ENCODE assay signal across 8 cellular contexts in the genomic region with DNA sequence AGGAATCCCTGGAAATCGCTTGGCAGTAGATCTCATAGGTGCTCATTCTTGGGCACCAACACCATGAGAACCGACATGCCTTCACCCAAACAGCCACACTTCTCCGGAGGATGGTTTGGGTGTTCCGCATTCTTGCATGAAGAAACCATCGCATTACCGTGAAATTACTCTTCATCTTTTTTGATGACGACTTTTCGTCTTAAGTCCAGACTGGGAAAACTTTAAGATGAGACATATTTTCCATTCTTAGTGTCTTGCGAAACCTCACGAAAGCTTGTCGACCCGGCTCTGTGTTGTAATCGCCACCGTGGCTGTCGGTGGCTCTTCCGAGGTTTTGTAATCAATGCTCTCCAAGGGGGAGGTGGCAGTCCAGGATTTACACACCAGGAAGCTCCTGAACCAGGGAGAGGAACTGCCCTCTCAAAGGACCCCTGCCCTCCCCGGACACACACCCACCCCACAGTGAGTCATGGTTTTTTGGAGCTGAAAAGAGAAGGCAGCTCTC. TPM values are rescaled to one million over a fixed set of nuclear protein-coding genes. Genes with fewer than 3 reads are reported as not detected.
DNase-seq lines count a peak whose midpoint lies in the region; ATAC-seq, FAIRE-seq and TF ChIP-seq lines count a peak whose summit lies in the region.

No MANE protein-coding gene starts in this region.

- TF ChIP-seq RAD21 in K562 (CRISPR knock-in tag; conservative IDR thresholded peaks at IDR 0.05 in 1 of 2, IDR thresholded peaks at IDR 0.05 in 1 of 2), result no peak

- no TSS peak for BruUV-seq in K562 (replicated peaks; lab: Mats Ljungman, UMichigan)

- H3K9ac ChIP-seq in BLaER1 treated with 17β-estradiol and CSF1 and Interleukin-3, amounts not matched to agents 10 nM and 100 nM, result peak overlapping the region in 10 of 11 experiments; percentile 83 to 97 (median 91); a peak in 20 of 22 replicates
- H3K9ac ChIP-seq in Loucy (ENCODE audit: low read depth, low read length, poor library complexity, severe bottlenecking) (no peak overlapping the region), K562 (ENCODE audit: insufficient read depth in 1 of 2, low read depth in 2 of 2, low read length in 2 of 2) (peak overlapping the region; percentile 66 to 81; a peak in 3 of 4 replicates), mesenchymal stem cell (ENCODE audit: low read length) (peak overlapping the region; percentile 99)

- H2BK5ac ChIP-seq in mesenchymal stem cell (ENCODE audit: low read depth, low read length, poor library complexity, severe bottlenecking), result no peak overlapping the region

- H3K23ac ChIP-seq in mesenchymal stem cell (ENCODE audit: low read length in 2 of 2), result no peak overlapping the region

- TF ChIP-seq CTCF in Loucy (conservative IDR thresholded peaks at IDR 0.05; ENCODE audit: low read length) (no peak), K562 (IDR thresholded peaks at IDR 0.05 in 2 of 3, conservative IDR thresholded peaks at IDR 0.05 in 1 of 3; ENCODE audit: insufficient read depth in 2 of 3, low read depth in 1 of 3, low read length in 3 of 3) (no peak)

- POLR2A ChIA-PET in K562 (lab: Yijun Ruan, JAX), result interaction anchor here (1.1 kb wide), 1 partner anchor 9 kb away, joined by 4 read pairs; no protein-coding TSS in a partner anchor

- H4K8ac ChIP-seq in mesenchymal stem cell (ENCODE audit: low read length), result peak overlapping the region; percentile 87

- peak overlapping the region in 6 of 10 experiments; percentile 71 to 93 (median 84); a peak in 11 of 20 replicates for H3K4me3 ChIP-seq in BLaER1 treated with 17β-estradiol and CSF1 and Interleukin-3, amounts not matched to agents 10 nM and 100 nM
- peak overlapping the region; percentile 78 for H3K4me3 ChIP-seq in Loucy (ENCODE audit: low read length, poor library complexity, severe bottlenecking)
- H3K4me3 ChIP-seq in K562, result peak overlapping the region; percentile 68; the same call in 1 of the 2 replicates
- peak overlapping the region in 1 of 2 experiments; percentile 94 for H3K4me3 ChIP-seq in mesenchymal stem cell (ENCODE audit: insufficient read depth in 1 of 2, low read depth in 1 of 2, low read length in 2 of 2)

- H3K79me2 ChIP-seq in Loucy (ENCODE audit: insufficient read depth, low read length) (peaks cover 20% of the 10 kb centered on the region; the same call in 1 of the 2 replicates), K562 (ENCODE audit: control insufficient read depth, insufficient read depth, low read length) (peaks cover 10% of the 10 kb centered on the region)

- H4K20me1 ChIP-seq in BLaER1 treated with 17β-estradiol and CSF1 and Interleukin-3, amounts not matched to agents 10 nM and 100 nM, result peaks cover 0 to 36% (median 0%) of the 10 kb centered on the region in 11 experiments; a peak in 2 of 22 replicates
- peaks cover 7% of the 10 kb centered on the region for H4K20me1 ChIP-seq in Loucy (ENCODE audit: insufficient read depth, low read length, poor library complexity, severe bottlenecking)
- no peaks in the 10 kb centered on the region for H4K20me1 ChIP-seq in K562 (replicated peaks; ENCODE audit: control insufficient read depth, insufficient read depth, low read length)

- CTCF ChIA-PET in K562 (lab: Yijun Ruan, JAX; ENCODE audit: low intra/inter-chr PET ratio), result no interaction called here

- TF ChIP-seq POLR2A in K562 (conservative IDR thresholded peaks at IDR 0.05), result no peak

- no peaks in the 10 kb centered on the region for H3K9me1 ChIP-seq in K562 (ENCODE audit: control insufficient read depth, insufficient read depth, low read length)

- no peak overlapping the region for H2BK15ac ChIP-seq in mesenchymal stem cell (ENCODE audit: low read depth, poor library complexity, severe bottlenecking)

- no peak overlapping the region for H3K14ac ChIP-seq in mesenchymal stem cell (ENCODE audit: low read length in 2 of 2)

- no peak overlapping the region for H3K18ac ChIP-seq in mesenchymal stem cell (ENCODE audit: low read depth in 1 of 2, low read length in 2 of 2)

- no peak overlapping the region for H2BK120ac ChIP-seq in mesenchymal stem cell (ENCODE audit: low read depth, low read length)

- peaks cover 66 to 80% (median 75%) of the 10 kb centered on the region in 10 experiments for H3K4me1 ChIP-seq in BLaER1 treated with 17β-estradiol and CSF1 and Interleukin-3, amounts not matched to agents 10 nM and 100 nM
- H3K4me1 ChIP-seq in Loucy (ENCODE audit: insufficient read depth, low read length, poor library complexity, severe bottlenecking) (peaks cover 11% of the 10 kb centered on the region), K562 (replicated peaks in 1 of 2; ENCODE audit: control insufficient read depth in 2 of 2, insufficient read depth in 2 of 2, low read length in 2 of 2) (peaks cover 12 to 17% of the 10 kb centered on the region in 2 experiments; a peak in 4 of 5 replicates), mesenchymal stem cell (ENCODE audit: control insufficient read depth, insufficient read depth, low read depth, low read length) (peaks cover 10% of the 10 kb centered on the region)

- H3K4ac ChIP-seq in mesenchymal stem cell (ENCODE audit: low read depth in 1 of 2, low read length in 2 of 2), result no peak overlapping the region

- H3K36me3 ChIP-seq in BLaER1 treated with 17β-estradiol and CSF1 and Interleukin-3, amounts not matched to agents 10 nM and 100 nM, result peaks cover 0 to 25% (median 9%) of the 10 kb centered on the region in 11 experiments; a peak in 15 of 22 replicates
- H3K36me3 ChIP-seq in Loucy (ENCODE audit: insufficient read depth, low read length) (no peaks in the 10 kb centered on the region), K562 (ENCODE audit: control insufficient read depth, insufficient read depth, low read length) (peaks cover 10% of the 10 kb centered on the region; the same call in 2 of the 3 replicates), mesenchymal stem cell (ENCODE audit: control insufficient read depth in 1 of 2, insufficient read depth in 2 of 2, low read depth in 1 of 2, low read length in 2 of 2) (peaks cover 4 to 28% of the 10 kb centered on the region in 2 experiments)

- ATAC-seq in K562, result no peak
- ATAC-seq in GM19023 (IDR thresholded peaks at IDR 0.05; ENCODE audit: unreplicated experiment), result no peak

- H2AFZ ChIP-seq in Loucy (ENCODE audit: low read length) (no peak overlapping the region), K562 (ENCODE audit: low read depth, low read length) (peak overlapping the region; percentile 69), mesenchymal stem cell (ENCODE audit: low read depth, low read length) (no peak overlapping the region)

- 10% methylated on average over 17 of the region's 17 CpGs for WGBS in K562 (ENCODE audit: insufficient coverage, low coverage, missing lambda C conversion rate)
- 46% methylated on average over 17 of the region's 17 CpGs for WGBS in mesenchymal stem cell

- H4K91ac ChIP-seq in mesenchymal stem cell (ENCODE audit: low read length), result no peak overlapping the region

- no peak for TF ChIP-seq EP300 in K562 (IDR thresholded peaks at IDR 0.05; ENCODE audit: low read length)

- no peaks in the 10 kb centered on the region; the same call in 1 of the 2 replicates for H3F3A ChIP-seq in Loucy (ENCODE audit: low read depth)

- DNase-seq in K562 (ENCODE audit: extremely low read depth in 1 of 4, low spot score in 3 of 4) (peak; percentile 20 to 57 (median 26)), mesenchymal stem cell (peak; percentile 99), DMS79 treated with DMSO at 0.1 percent for 48 hours (lab: John Stamatoyannopoulos, UW) (no peak), iPS-NIHi7 (ENCODE audit: extremely low spot score) (no peak), SHP77 treated with DMSO at 0.1 percent for 48 hours (lab: John Stamatoyannopoulos, UW) (no peak)

- intact Hi-C loops in K562 (cut with micrococcal nuclease), result no loop called here

- no peak overlapping the region for H2AK5ac ChIP-seq in mesenchymal stem cell (ENCODE audit: low read length, severe bottlenecking)

- in situ Hi-C loops in K562 (cut with MboI), result no loop called here

- no peak overlapping the region for H2BK12ac ChIP-seq in mesenchymal stem cell (ENCODE audit: low read length in 2 of 2)

- H3K9me2 ChIP-seq in Loucy (replicated peaks; ENCODE audit: low read depth, low read length), result no peaks in the 10 kb centered on the region

- peak overlapping the region; percentile 85 to 100 (median 96) for H3K4me2 ChIP-seq in BLaER1 treated with 17β-estradiol and CSF1 and Interleukin-3, amounts not matched to agents 10 nM and 100 nM
- H3K4me2 ChIP-seq in Loucy (ENCODE audit: low read depth, low read length, poor library complexity, severe bottlenecking) (peak overlapping the region; percentile 88), K562 (ENCODE audit: insufficient read depth, low read length) (peak overlapping the region; percentile 87), mesenchymal stem cell (ENCODE audit: low read length, poor library complexity, severe bottlenecking) (peak overlapping the region; percentile 26)

- no peaks in the 10 kb centered on the region for H3K9me3 ChIP-seq in BLaER1 treated with 17β-estradiol and CSF1 and Interleukin-3, amounts not matched to agents 10 nM and 100 nM (replicated peaks in 1 of 11)
- H3K9me3 ChIP-seq in Loucy (ENCODE audit: insufficient read depth, low read depth, low read length), result no peaks in the 10 kb centered on the region
- H3K9me3 ChIP-seq in K562 (replicated peaks; ENCODE audit: control insufficient read depth, insufficient read depth, low read depth, low read length), result no peaks in the 10 kb centered on the region
- no peaks in the 10 kb centered on the region for H3K9me3 ChIP-seq in mesenchymal stem cell (ENCODE audit: control insufficient read depth, low read length)

- H3K27me3 ChIP-seq in BLaER1 treated with 17β-estradiol and CSF1 and Interleukin-3, amounts not matched to agents 10 nM and 100 nM, result no peaks in the 10 kb centered on the region
- H3K27me3 ChIP-seq in Loucy (ENCODE audit: insufficient read depth, low read length, poor library complexity, severe bottlenecking) (no peaks in the 10 kb centered on the region), K562 (ENCODE audit: control insufficient read depth in 2 of 2, insufficient read depth in 2 of 2, low read length in 2 of 2) (no peaks in the 10 kb centered on the region), mesenchymal stem cell (ENCODE audit: control insufficient read depth in 1 of 2, insufficient read depth in 1 of 2, low read length in 2 of 2) (no peaks in the 10 kb centered on the region)

- peak overlapping the region; percentile 83 to 97 (median 88) for H3K27ac ChIP-seq in BLaER1 treated with 17β-estradiol and CSF1 and Interleukin-3, amounts not matched to agents 10 nM and 100 nM
- peak overlapping the region; percentile 89; the same call in 2 of the 3 replicates for H3K27ac ChIP-seq in K562 (ENCODE audit: extremely low read depth, low read depth, low read length)
- H3K27ac ChIP-seq in mesenchymal stem cell (ENCODE audit: low read length, poor library complexity, severe bottlenecking), result peak overlapping the region; percentile 24

- FAIRE-seq in K562 (lab: Jason Lieb, UNC), result peak; percentile 52

- H3K79me1 ChIP-seq in mesenchymal stem cell (replicated peaks; ENCODE audit: low read length, poor library complexity, severe bottlenecking), result peaks cover 25% of the 10 kb centered on the region

RNA-seq across cellular contexts. Expression of gene TOM1, which starts 1.7 kb away (rescaled TPM):
- 30.6 and 79.2 TPM in 2 replicates for total RNA-seq in K562 (2011; cell fraction: chromatin; rRNA removed; ENCODE audit: low replicate concordance)
- 34.5 and 38.2 TPM in 2 replicates for total RNA-seq in K562 (2011; cell fraction: nucleolus; rRNA removed)
- 39.4 and 44.0 TPM in 2 replicates for total RNA-seq in K562 (2011; cell fraction: nucleoplasm; rRNA removed)
- 12.0 and 14.8 TPM in 2 replicates for total RNA-seq in K562 (2014; rRNA removed)
- 5.9 and 6.3 TPM in 2 replicates for total RNA-seq in K562 (2014; rRNA removed; fragmentation: Illumina TruSeq; extraction: Trizol)
- total RNA-seq in K562 (2015; rRNA removed; fragmentation: Illumina TruSeq; extraction: Trizol), result 9.9 and 10.3 TPM in 2 replicates
- 12.6 and 13.7 TPM in 2 replicates for total RNA-seq in K562 (2021)
- 18.2 and 24.5 TPM in 2 replicates for polyA plus RNA-seq in K562 (2011; rRNA removed)
- polyA plus RNA-seq in K562 (2011; cell fraction: cytosol; rRNA removed), result 25.1 and 29.3 TPM in 2 replicates
- 23.6 and 26.8 TPM in 2 replicates for polyA plus RNA-seq in K562 (2011; cell fraction: nucleus; rRNA removed)
- polyA plus RNA-seq in K562 (2012), result 13.4 and 27.6 TPM in 2 replicates
- 17.9 and 20.6 TPM in 2 replicates for polyA plus RNA-seq in K562 (2014; fragmentation: Illumina TruSeq; extraction: Trizol)
- 1 to 10 TPM in 1 of 2 experiments, under 1 TPM in 1; 0.64 to 1.2 TPM for polyA plus RNA-seq in K562 (2014; fragmentation: Nextera tagmentation; extraction: Ambion mirVana)
- polyA plus RNA-seq in K562 (2014; rRNA removed), result 13.1 and 13.9 TPM in 2 replicates
- 18.7 and 31.6 TPM in 2 replicates for polyA minus RNA-seq in K562 (2011; rRNA and poly(A)+ RNA removed)
- polyA minus RNA-seq in K562 (2011; cell fraction: cytosol; rRNA and poly(A)+ RNA removed), result 19.8 and 21.5 TPM in 2 replicates
- 16.8 and 30.9 TPM in 2 replicates for polyA minus RNA-seq in K562 (2011; cell fraction: nucleus; rRNA and poly(A)+ RNA removed)
- 48.3 TPM for polyA plus RNA-seq in mesenchymal stem cell (2013, experiment 1 of 2)
- 46.7 TPM for polyA plus RNA-seq in mesenchymal stem cell (2013, experiment 2 of 2)

RNA-seq across cellular contexts. Expression of gene HMGXB4, which starts 44.1 kb away (rescaled TPM):
- 51.0 and 108 TPM in 2 replicates for total RNA-seq in K562 (2011; cell fraction: chromatin; rRNA removed; ENCODE audit: low replicate concordance)
- total RNA-seq in K562 (2011; cell fraction: nucleolus; rRNA removed), result 41.6 and 44.2 TPM in 2 replicates
- total RNA-seq in K562 (2011; cell fraction: nucleoplasm; rRNA removed), result 60.4 and 65.7 TPM in 2 replicates
- total RNA-seq in K562 (2014; rRNA removed) (9.9 and 10.0 TPM in 2 replicates), K562 (2014; rRNA removed; fragmentation: Illumina TruSeq; extraction: Trizol) (19.0 and 21.9 TPM in 2 replicates), K562 (2015; rRNA removed; fragmentation: Illumina TruSeq; extraction: Trizol) (17.5 and 20.8 TPM in 2 replicates), K562 (2021) (18.0 and 18.4 TPM in 2 replicates)
- polyA plus RNA-seq in K562 (2011; rRNA removed) (24.8 and 25.3 TPM in 2 replicates), K562 (2014; fragmentation: Illumina TruSeq; extraction: Trizol) (23.7 and 26.6 TPM in 2 replicates), K562 (2014; fragmentation: Nextera tagmentation; extraction: Ambion mirVana) (10 to 100 TPM; 27.7 to 31.4 TPM), K562 (2014; rRNA removed) (19.2 and 25.0 TPM in 2 replicates)
- 8.3 and 13.5 TPM in 2 replicates for polyA plus RNA-seq in K562 (2011; cell fraction: cytosol; rRNA removed)
- polyA plus RNA-seq in K562 (2011; cell fraction: nucleus; rRNA removed), result 16.9 and 22.4 TPM in 2 replicates
- 13.6 and 17.4 TPM in 2 replicates for polyA plus RNA-seq in K562 (2012)
- 42.8 and 55.6 TPM in 2 replicates for polyA minus RNA-seq in K562 (2011; rRNA and poly(A)+ RNA removed)
- polyA minus RNA-seq in K562 (2011; cell fraction: cytosol; rRNA and poly(A)+ RNA removed), result 11.3 and 12.0 TPM in 2 replicates
- polyA minus RNA-seq in K562 (2011; cell fraction: nucleus; rRNA and poly(A)+ RNA removed), result 31.5 and 49.1 TPM in 2 replicates
- polyA plus RNA-seq in mesenchymal stem cell (2013, experiment 1 of 2), result 22.0 TPM
- 22.4 TPM for polyA plus RNA-seq in mesenchymal stem cell (2013, experiment 2 of 2)

Comparison
In these comparisons a context has a peak if more than half of its experiments do, and no peak if none do; other contexts are left out.
1. H3K27ac ChIP-seq: peak in every context shown above with its lines; median percentile 89 in K562; 88 in BLaER1 treated with 17β-estradiol and CSF1 and Interleukin-3, amounts not matched to agents 10 nM and 100 nM; 24 in mesenchymal stem cell.
2. H3K4me2 ChIP-seq: peak in every context shown above with its lines; median percentile 96 in BLaER1 treated with 17β-estradiol and CSF1 and Interleukin-3, amounts not matched to agents 10 nM and 100 nM; 88 in Loucy; 87 in K562; 26 in mesenchymal stem cell.
3. DNase-seq: peak in K562 (4 of 4) and mesenchymal stem cell (single experiment); none in DMS79 treated with DMSO at 0.1 percent for 48 hours (single experiment), iPS-NIHi7 (single experiment) and SHP77 treated with DMSO at 0.1 percent for 48 hours (single experiment).